8 cellular contexts compared by ENCODE assay signal in genomic region chr10:22345301-22346086, GRCh38.
DNase-seq lines count a peak whose midpoint lies in the region; TF ChIP-seq lines count a peak whose summit lies in the region.

TSS of gene SPAG6 (plus strand) at chr10:22345496. CDS start at chr10:22345612, 116 bp downstream.

- no peak within 1 kb of the TSS for H3K27ac ChIP-seq in iPS-20b (ENCODE audit: low read length)

- H3K36me3 ChIP-seq in iPS-20b (ENCODE audit: insufficient read depth, low read depth, low read length), result no peaks in the 10 kb centered on the region

- H3K4me3 ChIP-seq in iPS-20b (ENCODE audit: low read length), result peak within 1 kb of the TSS; percentile 61; the same call in 1 of the 2 replicates

- DNase-seq in GM13976 (ENCODE audit: low spot score), result peak; percentile 48
- DNase-seq in NCI-H1417 treated with DMSO at 0.1 percent for 48 hours (lab: John Stamatoyannopoulos, UW), result peak; percentile 27
- DNase-seq in activated gamma-delta T cell (lab: John Stamatoyannopoulos, UW), result peak; percentile 34
- peak; percentile 42 to 56 for DNase-seq in stimulated activated CD4-positive, alpha-beta T cell treated with anti-CD3 and anti-CD28 coated beads, Interleukin-4, amount 100 ng/mL, for 48 hours (ENCODE audit: low read depth in 2 of 2)
- DNase-seq in AML-193 (lab: John Stamatoyannopoulos, UW), result no peak
- no peak for DNase-seq in cortex of kidney (lab: John Stamatoyannopoulos, UW)
- DNase-seq in inferior parietal cortex (ENCODE audit: extremely low spot score), result no peak

- TF ChIP-seq CTCF in GM13976 (IDR thresholded peaks at IDR 0.05; ENCODE audit: borderline replicate concordance, control extremely low read depth, extremely low read depth, insufficient read depth, missing control alignments), result no peak

- peaks cover 91% of the 10 kb centered on the region for H3K27me3 ChIP-seq in iPS-20b (ENCODE audit: insufficient read depth, low read length)

- H3K9ac ChIP-seq in iPS-20b (ENCODE audit: low read depth, low read length), result no peak within 1 kb of the TSS

- in situ Hi-C loops in GM13976 (cut with MboI; ENCODE audit: low sequenced_read_pairs, unreplicated experiment), result no loop called here

- H3K4me1 ChIP-seq in iPS-20b (ENCODE audit: insufficient read depth, low read length), result peaks cover 2% of the 10 kb centered on the region; the same call in 1 of the 2 replicates

- no peaks in the 10 kb centered on the region for H3K9me3 ChIP-seq in iPS-20b (ENCODE audit: insufficient read depth, low read depth, low read length)

Comparison
In these comparisons a context has a peak if more than half of its experiments do, and no peak if none do; other contexts are left out.
1. DNase-seq: peak in GM13976 (single experiment), NCI-H1417 treated with DMSO at 0.1 percent for 48 hours (single experiment), activated gamma-delta T cell (single experiment) and stimulated activated CD4-positive, alpha-beta T cell treated with anti-CD3 and anti-CD28 coated beads, Interleukin-4, amount 100 ng/mL, for 48 hours (2 of 2); none in AML-193 (0 of 2), cortex of kidney (single experiment) and inferior parietal cortex (single experiment).